ENCODE assay signal across 27 cellular contexts in the genomic region with DNA sequence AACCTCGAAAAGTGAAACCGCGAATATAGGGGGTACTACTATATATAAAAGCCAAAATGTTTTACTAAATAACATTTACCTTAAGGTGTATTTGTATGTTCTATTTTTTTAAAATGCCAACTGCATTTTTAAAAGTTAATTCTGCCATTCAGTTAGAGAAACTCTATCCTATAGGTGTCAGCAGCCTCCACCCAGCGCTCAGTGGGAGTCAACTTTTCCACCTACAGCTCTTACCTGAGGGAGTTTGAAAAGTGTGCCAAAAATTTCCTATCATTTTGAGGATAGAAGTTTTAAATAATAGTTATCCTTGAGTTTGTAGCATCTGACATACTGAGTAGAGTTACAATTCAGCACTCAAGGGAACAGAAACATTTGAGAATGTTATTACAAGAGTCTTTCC.
"Had no signal": no experiment of that assay in that cellular context is flagged by ENCODE, and none has a peak within 500 bp of the region (broad histone marks: within the 10 kb centered on the region; RNA-seq: fewer than 3 reads in every experiment).

No MANE protein-coding gene starts in this region.

- ATAC-seq: naive thymus-derived CD8-positive, alpha-beta T cell; natural killer cell treated with Interleukin-12 subunit alpha and Interleukin-12 subunit beta and Interleukin-15 and Interleukin-18, amount 100 ng/mL, for 72 hours; psoas muscle; right cardiac atrium; right lobe of liver; stimulated activated effector memory CD8-positive, alpha-beta T cell treated with anti-CD3 and anti-CD28 coated beads, Interleukin-12 subunit alpha, Interleukin-12 subunit beta, amount 100 ng/mL, for 72 hours; stimulated activated naive B cell treated with anti-CD40 and anti-IgM and Interleukin-4, amounts not matched to agents 10 μg/mL and 1 μg/mL and 100 μg/mL, for 72 hours had no signal

- H3K4me3 ChIP-seq: ovary, psoas muscle, right lobe of liver, sigmoid colon, stomach, thoracic aorta, thyroid gland, tibial nerve, upper lobe of left lung, vagina had no signal

- H3K9me3 ChIP-seq: neutrophil, ovary, psoas muscle, right lobe of liver, sigmoid colon, stomach, thoracic aorta, thyroid gland, tibial nerve, upper lobe of left lung, vagina had no signal

- H3K27me3 ChIP-seq: neutrophil, ovary, right lobe of liver, sigmoid colon, stomach, thyroid gland, tibial nerve, upper lobe of left lung, vagina had no signal

- H3K27ac ChIP-seq: neutrophil, ovary, parathyroid adenoma, psoas muscle, right lobe of liver, sigmoid colon, stomach, thoracic aorta, thyroid gland, tibial nerve, upper lobe of left lung, vagina had no signal

- DNase-seq: naive thymus-derived CD8-positive, alpha-beta T cell; nephron progenitor cell; nucleus accumbens; ovary; posterior cingulate gyrus; psoas muscle; right cardiac atrium; right lobe of liver; sigmoid colon; small intestine; stimulated activated CD4-positive, alpha-beta T cell treated with anti-CD3 and anti-CD28 coated beads, Interleukin-15, amount 100 ng/mL, for 24 hours; stimulated activated CD4-positive, alpha-beta T cell treated with anti-CD3 and anti-CD28 coated beads, Interleukin-2, amount 100 ng/mL, for 24 hours; stimulated activated CD4-positive, alpha-beta T cell treated with anti-CD3 and anti-CD28 coated beads, Interleukin-2, amount 100 ng/mL, for 48 hours; stimulated activated CD4-positive, alpha-beta T cell treated with anti-CD3 and anti-CD28 coated beads, Interleukin-4, amount 100 ng/mL, for 24 hours; stimulated activated naive B cell treated with anti-CD40 and anti-IgM and Interleukin-4, amounts not matched to agents 10 μg/mL and 1 μg/mL and 100 μg/mL, for 72 hours; stimulated activated naive CD4-positive, alpha-beta T cell treated with Interleukin-2 at 50 U/mL for 16 hours; stomach; thyroid gland; trophoblast cell; upper lobe of left lung had no signal

- H3K4me1 ChIP-seq: parathyroid adenoma, psoas muscle, right lobe of liver had no signal

- H3K36me3 ChIP-seq: neutrophil, ovary, right lobe of liver, sigmoid colon, stomach, thoracic aorta, thyroid gland, tibial nerve, upper lobe of left lung, vagina had no signal
